32 cellular contexts compared by ENCODE assay signal in genomic region chr10:1609596-1609995, GRCh38.
DNase-seq lines count a peak whose midpoint lies in the region; ATAC-seq, FAIRE-seq and TF ChIP-seq lines count a peak whose summit lies in the region.
"Had no signal": no experiment of that assay in that cellular context is flagged by ENCODE, and none has a peak within 500 bp of the region (broad histone marks: within the 10 kb centered on the region; RNA-seq: fewer than 3 reads in every experiment).

No MANE protein-coding gene starts in this region.

- no peak overlapping the region for H3K9ac ChIP-seq in parathyroid adenoma
- H3K9ac ChIP-seq: KMS-11 had no signal

- no peak for ATAC-seq in left lung
- ATAC-seq in GM21360 (IDR thresholded peaks at IDR 0.05; ENCODE audit: unreplicated experiment) = no peak
- ATAC-seq: activated T-cell treated with anti-CD3 and anti-CD28 coated beads, Interleukin-2, amount 50 U/mL, for 4 hours; Panc1; SK-N-SH treated with all-trans-retinoic acid at 6 μM for 48 hours had no signal

- H3K36me3 ChIP-seq in parathyroid adenoma (ENCODE audit: control insufficient read depth, insufficient read depth, low read length) = no peaks in the 10 kb centered on the region
- H3K36me3 ChIP-seq in left lung = no peaks in the 10 kb centered on the region
- H3K36me3 ChIP-seq: MG63, transverse colon had no signal

- H3K27ac Mint-ChIP-seq in glutamatergic neuron (ENCODE audit: unreplicated experiment) = peak overlapping the region; percentile 7
- H3K27ac Mint-ChIP-seq: activated naive CD8-positive, alpha-beta T cell treated with anti-CD3 and anti-CD28 coated beads for 36 hours; immature natural killer cell; memory B cell; T-helper 1 cell treated with Interleukin-12 subunit alpha and Interleukin-12 subunit beta and Interleukin-4 antibody, amounts not matched to agents 30 μg/mL and 1 μg/mL, for 36 hours had no signal

- peak overlapping the region; percentile 39 for H3K4me3 Mint-ChIP-seq in glutamatergic neuron (ENCODE audit: unreplicated experiment)
- H3K4me3 Mint-ChIP-seq: activated naive CD8-positive, alpha-beta T cell treated with anti-CD3 and anti-CD28 coated beads for 36 hours; activated T-cell treated with anti-CD3 and anti-CD28 coated beads, Interleukin-2, amount 50 U/mL, for 4 hours; immature natural killer cell; T-helper 1 cell treated with Interleukin-12 subunit alpha and Interleukin-12 subunit beta and Interleukin-4 antibody, amounts not matched to agents 30 μg/mL and 1 μg/mL, for 36 hours had no signal

- peaks cover 6% of the 10 kb centered on the region for H3K9me3 Mint-ChIP-seq in glutamatergic neuron (ENCODE audit: unreplicated experiment)
- H3K9me3 Mint-ChIP-seq: activated naive CD8-positive, alpha-beta T cell treated with anti-CD3 and anti-CD28 coated beads for 36 hours; activated T-cell treated with anti-CD3 and anti-CD28 coated beads, Interleukin-2, amount 50 U/mL, for 4 hours; CD8-positive, alpha-beta memory T cell; immature natural killer cell; memory B cell; T-helper 1 cell treated with Interleukin-12 subunit alpha and Interleukin-12 subunit beta and Interleukin-4 antibody, amounts not matched to agents 30 μg/mL and 1 μg/mL, for 36 hours had no signal

- peak; percentile 24 for DNase-seq in NCI-H345 (lab: John Stamatoyannopoulos, UW)
- no peak for DNase-seq in NCI-H345 treated with DMSO at 0.1 percent for 48 hours (lab: John Stamatoyannopoulos, UW; ENCODE audit: unreplicated experiment)
- peak; percentile 23 for DNase-seq in NCI-H510A (lab: John Stamatoyannopoulos, UW)
- no peak for DNase-seq in glutamatergic neuron
- DNase-seq in left lung = no peak
- no peak for DNase-seq in H54 (ENCODE audit: insufficient read length, low spot score)
- DNase-seq: activated CD4-positive, CD25-positive, alpha-beta regulatory T cell; activated gamma-delta T cell; activated naive CD8-positive, alpha-beta T cell treated with anti-CD3 and anti-CD28 coated beads for 36 hours; activated T-cell treated with anti-CD3 and anti-CD28 coated beads, Interleukin-2, amount 50 U/mL, for 4 hours; AML-193; CD8-positive, alpha-beta memory T cell; DMS 273 treated with DMSO at 0.1 percent for 48 hours; effector CD4-positive, alpha-beta T cell; H7; hippocampal formation; immature natural killer cell; MG63; NCI-H1105; NCI-H226; nucleus accumbens; Right ventricle myocardium superior; stimulated activated CD4-positive, alpha-beta T cell treated with anti-CD3 and anti-CD28 coated beads, Interleukin-4, amount 100 ng/mL, for 24 hours; transverse colon had no signal

- peaks cover 4% of the 10 kb centered on the region for H3K79me2 ChIP-seq in parathyroid adenoma

- no peak for TF ChIP-seq POLR2A in H54 (IDR thresholded peaks at IDR 0.05; ENCODE audit: low read depth, low read length)

- H3K27me3 ChIP-seq in parathyroid adenoma (ENCODE audit: control insufficient read depth, insufficient read depth, low read length) (no peaks in the 10 kb centered on the region), left lung (peaks cover 7 to 84% of the 10 kb centered on the region in 2 donors)

- FAIRE-seq in H54 (lab: Jason Lieb, UNC) = no peak
- FAIRE-seq: GM19239 had no signal

- H2AFZ ChIP-seq in parathyroid adenoma = peak overlapping the region; percentile 8

- H3K4me3 ChIP-seq in parathyroid adenoma (ENCODE audit: low read depth, low read length) = no peak overlapping the region
- no peak overlapping the region for H3K4me3 ChIP-seq in left lung
- H3K4me3 ChIP-seq: MG63, transverse colon had no signal

- TF ChIP-seq CTCF in glutamatergic neuron (IDR thresholded peaks at IDR 0.05; ENCODE audit: partially characterized antibody, unreplicated experiment) (no peak), parathyroid adenoma (IDR thresholded peaks at IDR 0.05) (no peak), left lung (IDR thresholded peaks at IDR 0.05) (no peak)

- peaks cover 44% of the 10 kb centered on the region for H3K4me1 Mint-ChIP-seq in glutamatergic neuron (ENCODE audit: low read depth, unreplicated experiment)
- H3K4me1 Mint-ChIP-seq: immature natural killer cell had no signal

- no peaks in the 10 kb centered on the region for H3K9me3 ChIP-seq in parathyroid adenoma (ENCODE audit: control insufficient read depth, low read length)
- H3K9me3 ChIP-seq in left lung = no peaks in the 10 kb centered on the region
- H3K9me3 ChIP-seq: MG63, transverse colon had no signal

- peaks cover 12% of the 10 kb centered on the region for H3K4me1 ChIP-seq in parathyroid adenoma
- H3K4me1 ChIP-seq in left lung = no peaks in the 10 kb centered on the region
- H3K4me1 ChIP-seq: transverse colon had no signal

- H3K27me3 Mint-ChIP-seq in glutamatergic neuron (ENCODE audit: unreplicated experiment) = no peaks in the 10 kb centered on the region

- no peaks in the 10 kb centered on the region for H3K36me3 Mint-ChIP-seq in glutamatergic neuron (ENCODE audit: unreplicated experiment)
- H3K36me3 Mint-ChIP-seq: activated naive CD8-positive, alpha-beta T cell treated with anti-CD3 and anti-CD28 coated beads for 36 hours; CD8-positive, alpha-beta memory T cell; immature natural killer cell; memory B cell had no signal

- H3K27ac ChIP-seq in parathyroid adenoma (no peak overlapping the region), left lung (no peak overlapping the region)
- H3K27ac ChIP-seq: KMS-11, transverse colon had no signal

- intact Hi-C loops in left lung (cut with DNase I) = no loop called here

- no peak overlapping the region for H3K4me2 ChIP-seq in parathyroid adenoma (ENCODE audit: low read length)
- H3K4me2 ChIP-seq: KMS-11 had no signal

Comparison
In these comparisons a context has a peak if more than half of its experiments do, and no peak if none do; other contexts are left out.
1. DNase-seq: peak in NCI-H345 (single experiment) and NCI-H510A (single experiment); none in NCI-H345 treated with DMSO at 0.1 percent for 48 hours (single experiment), glutamatergic neuron (single experiment), left lung (0 of 2) and H54 (single experiment).